16 cellular contexts compared by ENCODE assay signal in the genomic region with DNA sequence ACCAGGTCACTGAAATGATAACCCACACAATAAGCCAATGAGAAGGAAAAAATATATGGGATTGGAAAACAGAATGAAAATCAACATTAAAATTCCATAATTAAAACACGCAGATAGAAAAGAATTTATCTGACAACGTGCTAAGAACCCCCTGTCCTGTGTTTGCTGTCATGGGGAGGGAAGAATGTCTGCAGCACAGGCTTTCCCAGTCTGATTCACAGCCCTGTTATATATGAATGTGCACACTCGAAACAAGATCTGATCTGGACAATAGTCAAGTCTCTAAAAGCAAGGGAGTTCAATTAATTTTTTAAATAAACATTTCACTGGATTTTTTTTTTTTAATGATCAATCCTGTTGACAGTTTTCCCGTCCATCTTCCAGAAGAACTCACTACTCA.
DNase-seq lines count a peak whose midpoint lies in the region; ATAC-seq and TF ChIP-seq lines count a peak whose summit lies in the region.
"Had no signal": no experiment of that assay in that cellular context is flagged by ENCODE, and none has a peak within 500 bp of the region (broad histone marks: within the 10 kb centered on the region; RNA-seq: fewer than 3 reads in every experiment).

No MANE protein-coding gene starts in this region.

- H3K4me3 Mint-ChIP-seq in activated naive CD8-positive, alpha-beta T cell treated with anti-CD3 and anti-CD28 coated beads for 36 hours, result no peak overlapping the region
- H3K4me3 Mint-ChIP-seq: activated CD4-positive, alpha-beta T cell treated with anti-CD3 and anti-CD28 coated beads, Interleukin-2, amount 10 ng/mL, durations not matched to agents 7 days and 5 days; activated T-cell treated with anti-CD3 and anti-CD28 coated beads, Interleukin-2, amount 50 U/mL, for 72 hours; CD4-positive, alpha-beta memory T cell; IgD-negative memory B cell had no signal

- DNase-seq in cardiac muscle cell (ENCODE audit: low read depth in 1 of 2, low spot score in 1 of 2) (peak in 1 of 2 donors; percentile 37), Right ventricle myocardium inferior (ENCODE audit: missing footprints) (no peak), cardiac fibroblast (ENCODE audit: low read depth in 2 of 2) (peak; percentile 45 to 54), lower lobe of right lung (no peak), transverse colon (no peak), left lung (no peak)
- no peak for DNase-seq in activated naive CD8-positive, alpha-beta T cell treated with anti-CD3 and anti-CD28 coated beads for 36 hours
- no peak for DNase-seq in activated CD4-positive, alpha-beta T cell treated with anti-CD3 and anti-CD28 coated beads, Interleukin-2, amount 50 U/mL, for 48 hours
- DNase-seq: activated CD4-positive, alpha-beta T cell treated with anti-CD3 and anti-CD28 coated beads, Interleukin-2, amount 10 ng/mL, durations not matched to agents 7 days and 5 days; activated T-cell treated with anti-CD3 and anti-CD28 coated beads, Interleukin-2, amount 50 U/mL, for 72 hours; CD4-positive, alpha-beta memory T cell; DMS79 treated with DMSO at 0.1 percent for 48 hours; foreskin keratinocyte; MV-4-11 had no signal

- in situ Hi-C loops in transverse colon (cut with MboI; ENCODE audit: low pct_ligation_motif_present in 1 of 4, low pct_unique_long_range_greater_than_20kb in 1 of 4, low sequenced_read_pairs in 3 of 4), result no loop called here

- H3K9me3 ChIP-seq in cardiac muscle cell (ENCODE audit: low read depth) (no peaks in the 10 kb centered on the region), lower lobe of right lung (no peaks in the 10 kb centered on the region), transverse colon (no peaks in the 10 kb centered on the region), left lung (no peaks in the 10 kb centered on the region)
- H3K9me3 ChIP-seq: adrenal gland had no signal

- H3K36me3 Mint-ChIP-seq in activated naive CD8-positive, alpha-beta T cell treated with anti-CD3 and anti-CD28 coated beads for 36 hours, result peaks cover 30% of the 10 kb centered on the region
- H3K36me3 Mint-ChIP-seq: CD4-positive, alpha-beta memory T cell had no signal

- H3K4me1 ChIP-seq in cardiac muscle cell (ENCODE audit: low read depth), result peaks cover 57% of the 10 kb centered on the region
- peaks cover 31% of the 10 kb centered on the region for H3K4me1 ChIP-seq in lower lobe of right lung
- peaks cover 4 to 26% (median 15%) of the 10 kb centered on the region in 4 donors for H3K4me1 ChIP-seq in transverse colon
- H3K4me1 ChIP-seq in left lung, result peaks cover 7 to 26% of the 10 kb centered on the region in 2 donors

- H3K27me3 Mint-ChIP-seq in activated naive CD8-positive, alpha-beta T cell treated with anti-CD3 and anti-CD28 coated beads for 36 hours, result no peaks in the 10 kb centered on the region
- H3K27me3 Mint-ChIP-seq: activated CD4-positive, alpha-beta T cell treated with anti-CD3 and anti-CD28 coated beads, Interleukin-2, amount 10 ng/mL, durations not matched to agents 7 days and 5 days; CD4-positive, alpha-beta memory T cell; IgD-negative memory B cell had no signal

- no peak overlapping the region for H3K4me3 ChIP-seq in cardiac muscle cell
- H3K4me3 ChIP-seq in cardiac fibroblast (replicated peaks in 1 of 2; ENCODE audit: low read depth in 2 of 2, low read length in 2 of 2), result no peak overlapping the region
- H3K4me3 ChIP-seq in lower lobe of right lung, result no peak overlapping the region
- no peak overlapping the region for H3K4me3 ChIP-seq in transverse colon
- H3K4me3 ChIP-seq in left lung, result no peak overlapping the region
- H3K4me3 ChIP-seq: adrenal gland had no signal

- no peak for TF ChIP-seq CTCF in cardiac muscle cell (IDR thresholded peaks at IDR 0.05; ENCODE audit: low read depth, low read length)
- TF ChIP-seq CTCF in cardiac fibroblast (IDR thresholded peaks at IDR 0.05; ENCODE audit: low read depth, low read length), result no peak
- TF ChIP-seq CTCF in lower lobe of right lung (IDR thresholded peaks at IDR 0.05), result no peak
- TF ChIP-seq CTCF in transverse colon (IDR thresholded peaks at IDR 0.05), result no peak
- no peak for TF ChIP-seq CTCF in left lung (IDR thresholded peaks at IDR 0.05)

- TF ChIP-seq EP300 in transverse colon (IDR thresholded peaks at IDR 0.05; ENCODE audit: low read depth), result no peak

- H3K4me1 Mint-ChIP-seq in activated naive CD8-positive, alpha-beta T cell treated with anti-CD3 and anti-CD28 coated beads for 36 hours, result peaks cover 23% of the 10 kb centered on the region

- intact Hi-C loops in Right ventricle myocardium inferior (cut with DNase I), result no loop called here
- intact Hi-C loops in lower lobe of right lung (cut with DNase I), result no loop called here
- intact Hi-C loops in transverse colon (cut with DNase I; ENCODE audit: low total_unique reads), result no loop called here
- intact Hi-C loops in left lung (cut with DNase I), result no loop called here

- TF ChIP-seq POLR2A in transverse colon (IDR thresholded peaks at IDR 0.05), result no peak

- ATAC-seq in Right ventricle myocardium inferior (no peak), lower lobe of right lung (no peak), left lung (no peak)
- ATAC-seq: activated T-cell treated with anti-CD3 and anti-CD28 coated beads, Interleukin-2, amount 50 U/mL, for 72 hours had no signal

- H3K27ac ChIP-seq in cardiac muscle cell (peak overlapping the region; percentile 87), lower lobe of right lung (peak overlapping the region; percentile 19), transverse colon (peak overlapping the region; percentile 39 to 77 (median 59)), left lung (peak overlapping the region in 1 of 2 donors; percentile 14)
- H3K27ac ChIP-seq: foreskin keratinocyte had no signal

- 66 to 67% methylated on average over 4 of the region's 4 CpGs for WGBS in transverse colon (ENCODE audit: low coverage in 1 of 2), 2 donors

- H3K27me3 ChIP-seq in cardiac muscle cell (no peaks in the 10 kb centered on the region), lower lobe of right lung (ENCODE audit: low read depth) (no peaks in the 10 kb centered on the region), transverse colon (no peaks in the 10 kb centered on the region), left lung (no peaks in the 10 kb centered on the region)
- H3K27me3 ChIP-seq: adrenal gland, foreskin keratinocyte had no signal

- peaks cover 5% of the 10 kb centered on the region for H3K9me3 Mint-ChIP-seq in activated naive CD8-positive, alpha-beta T cell treated with anti-CD3 and anti-CD28 coated beads for 36 hours
- H3K9me3 Mint-ChIP-seq: CD4-positive, alpha-beta memory T cell had no signal

- H3K36me3 ChIP-seq in cardiac muscle cell (no peaks in the 10 kb centered on the region), lower lobe of right lung (no peaks in the 10 kb centered on the region), transverse colon (no peaks in the 10 kb centered on the region), left lung (no peaks in the 10 kb centered on the region)
- H3K36me3 ChIP-seq: adrenal gland had no signal

- H3K27ac Mint-ChIP-seq in activated naive CD8-positive, alpha-beta T cell treated with anti-CD3 and anti-CD28 coated beads for 36 hours, result no peak overlapping the region
- H3K27ac Mint-ChIP-seq: activated CD4-positive, alpha-beta T cell treated with anti-CD3 and anti-CD28 coated beads, Interleukin-2, amount 10 ng/mL, durations not matched to agents 7 days and 5 days; activated T-cell treated with anti-CD3 and anti-CD28 coated beads, Interleukin-2, amount 50 U/mL, for 72 hours; IgD-negative memory B cell had no signal

Comparison
In these comparisons a context has a peak if more than half of its experiments do, and no peak if none do; other contexts are left out.
1. DNase-seq: peak in cardiac fibroblast (2 of 2); none in Right ventricle myocardium inferior (single experiment), lower lobe of right lung (single experiment), transverse colon (single experiment), activated naive CD8-positive, alpha-beta T cell treated with anti-CD3 and anti-CD28 coated beads for 36 hours (single experiment), left lung (0 of 2) and activated CD4-positive, alpha-beta T cell treated with anti-CD3 and anti-CD28 coated beads, Interleukin-2, amount 50 U/mL, for 48 hours (0 of 2).